29 cellular contexts compared by ENCODE assay signal in the genomic region with DNA sequence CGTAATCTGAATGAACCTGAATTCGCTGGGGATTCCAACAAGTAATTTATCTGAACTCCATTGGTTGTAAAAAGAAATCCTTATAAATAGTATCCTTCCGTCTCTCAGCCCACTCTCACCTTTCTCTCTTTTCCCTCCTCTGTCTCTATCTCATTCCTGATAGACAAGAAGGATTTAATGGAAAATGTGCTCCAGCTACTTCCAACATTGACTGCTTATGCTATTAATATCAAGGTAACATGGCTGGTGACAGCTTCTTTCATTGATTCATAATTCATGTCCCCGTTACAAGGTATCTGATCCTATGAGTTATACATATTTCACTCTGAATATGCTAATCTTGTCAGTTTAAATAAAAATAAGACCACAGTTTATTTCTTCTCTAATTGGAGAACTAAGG.
"Had no signal": no experiment of that assay in that cellular context is flagged by ENCODE, and none has a peak within 500 bp of the region (broad histone marks: within the 10 kb centered on the region; RNA-seq: fewer than 3 reads in every experiment).

No MANE protein-coding gene starts in this region.

- H3K27ac ChIP-seq: neural progenitor cell, ovary, parathyroid adenoma, psoas muscle, right lobe of liver, sigmoid colon, stomach, thoracic aorta, thyroid gland, tibial nerve, upper lobe of right lung, uterus had no signal

- ATAC-seq: naive thymus-derived CD8-positive, alpha-beta T cell; natural killer cell treated with Interleukin-12 subunit alpha and Interleukin-12 subunit beta and Interleukin-15 and Interleukin-18, amount 100 ng/mL, for 72 hours; psoas muscle; right cardiac atrium; right lobe of liver; stimulated activated effector memory CD8-positive, alpha-beta T cell treated with anti-CD3 and anti-CD28 coated beads, Interleukin-12 subunit alpha, Interleukin-12 subunit beta, amount 100 ng/mL, for 72 hours; stimulated activated naive B cell treated with anti-CD40 and anti-IgM and Interleukin-4, amounts not matched to agents 10 μg/mL and 1 μg/mL and 100 μg/mL, for 72 hours; upper lobe of right lung had no signal

- H3K9me3 ChIP-seq: ovary, psoas muscle, right lobe of liver, sigmoid colon, stomach, thoracic aorta, thyroid gland, tibial nerve, upper lobe of right lung, uterus had no signal

- H3K27me3 ChIP-seq: neural progenitor cell, ovary, right lobe of liver, sigmoid colon, stomach, thyroid gland, tibial nerve, upper lobe of right lung, uterus had no signal

- H3K36me3 Mint-ChIP-seq: naive thymus-derived CD8-positive, alpha-beta T cell; neural progenitor cell; stimulated activated effector memory CD8-positive, alpha-beta T cell treated with anti-CD3 and anti-CD28 coated beads, Interleukin-12 subunit alpha, Interleukin-12 subunit beta, amount 100 ng/mL, for 72 hours; stimulated activated naive B cell treated with anti-CD40 and anti-IgM and Interleukin-4, amounts not matched to agents 10 μg/mL and 1 μg/mL and 100 μg/mL, for 72 hours; type B pancreatic cell had no signal

- H3K27me3 Mint-ChIP-seq: natural killer cell treated with Interleukin-12 subunit alpha and Interleukin-12 subunit beta and Interleukin-15 and Interleukin-18, amount 100 ng/mL, for 72 hours; progenitor cell of endocrine pancreas; stimulated activated naive B cell treated with anti-CD40 and anti-IgM and Interleukin-4, amounts not matched to agents 10 μg/mL and 1 μg/mL and 100 μg/mL, for 72 hours; stimulated activated naive CD8-positive, alpha-beta T cell treated with anti-CD3 and anti-CD28 coated beads, Interleukin-15, Interleukin-2, amounts not matched to agents 100 ng/mL and 50 ng/mL, for 24 hours; type B pancreatic cell had no signal

- H3K9ac ChIP-seq: neural progenitor cell, parathyroid adenoma had no signal

- H3K36me3 ChIP-seq: neural progenitor cell, ovary, right lobe of liver, sigmoid colon, stomach, thoracic aorta, thyroid gland, tibial nerve, upper lobe of right lung, uterus had no signal

- H3K4me1 Mint-ChIP-seq: naive thymus-derived CD8-positive, alpha-beta T cell; stimulated activated effector memory CD8-positive, alpha-beta T cell treated with anti-CD3 and anti-CD28 coated beads, Interleukin-12 subunit alpha, Interleukin-12 subunit beta, amount 100 ng/mL, for 72 hours had no signal

- H3K4me1 ChIP-seq: parathyroid adenoma, psoas muscle, right lobe of liver, stomach, thyroid gland, tibial nerve, upper lobe of right lung, uterus had no signal

- H3K79me2 ChIP-seq: parathyroid adenoma had no signal

- H3K27ac Mint-ChIP-seq: naive thymus-derived CD8-positive, alpha-beta T cell; natural killer cell treated with Interleukin-12 subunit alpha and Interleukin-12 subunit beta and Interleukin-15 and Interleukin-18, amount 100 ng/mL, for 72 hours; nephron progenitor cell; neural progenitor cell; progenitor cell of endocrine pancreas; stimulated activated effector memory CD8-positive, alpha-beta T cell treated with anti-CD3 and anti-CD28 coated beads, Interleukin-12 subunit alpha, Interleukin-12 subunit beta, amount 100 ng/mL, for 72 hours; stimulated activated naive B cell treated with anti-CD40 and anti-IgM and Interleukin-4, amounts not matched to agents 10 μg/mL and 1 μg/mL and 100 μg/mL, for 72 hours; stimulated activated naive CD8-positive, alpha-beta T cell treated with anti-CD3 and anti-CD28 coated beads, Interleukin-15, Interleukin-2, amounts not matched to agents 100 ng/mL and 50 ng/mL, for 24 hours; type B pancreatic cell had no signal

- H3K4me3 Mint-ChIP-seq: naive thymus-derived CD8-positive, alpha-beta T cell; natural killer cell treated with Interleukin-12 subunit alpha and Interleukin-12 subunit beta and Interleukin-15 and Interleukin-18, amount 100 ng/mL, for 72 hours; nephron progenitor cell; neural progenitor cell; stimulated activated effector memory CD8-positive, alpha-beta T cell treated with anti-CD3 and anti-CD28 coated beads, Interleukin-12 subunit alpha, Interleukin-12 subunit beta, amount 100 ng/mL, for 72 hours; stimulated activated naive B cell treated with anti-CD40 and anti-IgM and Interleukin-4, amounts not matched to agents 10 μg/mL and 1 μg/mL and 100 μg/mL, for 72 hours; stimulated activated naive CD8-positive, alpha-beta T cell treated with anti-CD3 and anti-CD28 coated beads, Interleukin-15, Interleukin-2, amounts not matched to agents 100 ng/mL and 50 ng/mL, for 24 hours; type B pancreatic cell had no signal

- H3K4me2 ChIP-seq: neural progenitor cell had no signal

- DNase-seq: naive thymus-derived CD8-positive, alpha-beta T cell; nephron progenitor cell; occipital lobe; ovary; posterior cingulate gyrus; psoas muscle; right cardiac atrium; right lobe of liver; sigmoid colon; small intestine; stimulated activated CD4-positive, alpha-beta T cell treated with anti-CD3 and anti-CD28 coated beads, Interleukin-15, amount 100 ng/mL, for 24 hours; stimulated activated CD4-positive, alpha-beta T cell treated with anti-CD3 and anti-CD28 coated beads, Interleukin-2, amount 100 ng/mL, for 24 hours; stimulated activated CD4-positive, alpha-beta T cell treated with anti-CD3 and anti-CD28 coated beads, Interleukin-2, amount 100 ng/mL, for 48 hours; stimulated activated CD4-positive, alpha-beta T cell treated with anti-CD3 and anti-CD28 coated beads, Interleukin-4, amount 100 ng/mL, for 24 hours; stimulated activated naive B cell treated with anti-CD40 and anti-IgM and Interleukin-4, amounts not matched to agents 10 μg/mL and 1 μg/mL and 100 μg/mL, for 72 hours; stimulated activated naive CD4-positive, alpha-beta T cell treated with Interleukin-2 at 50 U/mL for 16 hours; stomach; thyroid gland; upper lobe of right lung; uterus had no signal

- H2AFZ ChIP-seq: neural progenitor cell, parathyroid adenoma had no signal

- H3K4me3 ChIP-seq: neural progenitor cell, ovary, psoas muscle, right lobe of liver, sigmoid colon, stomach, thoracic aorta, thyroid gland, tibial nerve, upper lobe of right lung, uterus had no signal

- H3K9me3 Mint-ChIP-seq: nephron progenitor cell; neural progenitor cell; stimulated activated naive B cell treated with anti-CD40 and anti-IgM and Interleukin-4, amounts not matched to agents 10 μg/mL and 1 μg/mL and 100 μg/mL, for 72 hours had no signal
